ENCODE assay signal across 18 cellular contexts in genomic region chr18:62730926-62731325, GRCh38. TPM values are rescaled to one million over a fixed set of nuclear protein-coding genes. Genes with fewer than 3 reads are reported as not detected.
DNase-seq lines count a peak whose midpoint lies in the region; ATAC-seq, FAIRE-seq and TF ChIP-seq lines count a peak whose summit lies in the region.
"Had no signal": no experiment of that assay in that cellular context is flagged by ENCODE, and none has a peak within 500 bp of the region (broad histone marks: within the 10 kb centered on the region; RNA-seq: fewer than 3 reads in every experiment).

No MANE protein-coding gene starts in this region.

- H3K27me3 Mint-ChIP-seq in MCF 10A (ENCODE audit: insufficient read depth, unreplicated experiment) = no peaks in the 10 kb centered on the region
- H3K27me3 Mint-ChIP-seq: T-cell had no signal

- WGBS in mammary epithelial cell (ENCODE audit: low coverage, missing lambda C conversion rate) = 97% methylated on average over 3 of the region's 3 CpGs
- 47% methylated on average over 3 of the region's 3 CpGs for WGBS in GM12878 (ENCODE audit: insufficient coverage, insufficient replicate concordance, low lambda C conversion rate, missing lambda C conversion rate)

- H2AFZ ChIP-seq in mammary epithelial cell (ENCODE audit: low read depth, low read length) (no peak overlapping the region), GM12878 (ENCODE audit: control insufficient read depth, low read depth, low read length) (no peak overlapping the region)

- no peak overlapping the region for H3K27ac Mint-ChIP-seq in MCF 10A (ENCODE audit: low read depth, unreplicated experiment)
- H3K27ac Mint-ChIP-seq: T-cell had no signal

- POLR2A ChIA-PET in MCF 10A (lab: Yijun Ruan, JAX) (interaction anchor here (1.4 kb wide), 1 partner anchor 35 kb away, joined by 4 read pairs; no protein-coding TSS in a partner anchor), GM12878 (lab: Charles Lee) (no interaction called here)

- in situ Hi-C loops in mammary epithelial cell (cut with MboI; ENCODE audit: low sequenced_read_pairs in 2 of 2) (no loop called here), GM12878 (cut with MboI) (no loop called here)

- no peak for ATAC-seq in GM12878
- ATAC-seq: T-cell had no signal

- no peak for TF ChIP-seq RAD21 in GM12878 (IDR thresholded peaks at IDR 0.05; ENCODE audit: insufficient read depth, low read depth, low read length)

- no peaks in the 10 kb centered on the region for H4K20me1 ChIP-seq in mammary epithelial cell (ENCODE audit: insufficient read depth, low read length)
- H4K20me1 ChIP-seq in GM12878 (ENCODE audit: control insufficient read depth, insufficient read depth) = no peaks in the 10 kb centered on the region

- no peak overlapping the region for H3K4me3 Mint-ChIP-seq in MCF 10A (ENCODE audit: unreplicated experiment)
- H3K4me3 Mint-ChIP-seq: T-cell had no signal

- intact Hi-C loops in MCF 10A (cut with micrococcal nuclease) = no loop called here
- intact Hi-C loops in mammary epithelial cell (cut with micrococcal nuclease) = no loop called here
- intact Hi-C loops in GM12878 (cut with micrococcal nuclease; ENCODE audit: unreplicated experiment) = no loop called here

- RAD21 ChIA-PET in GM12878 (lab: Charles Lee; ENCODE audit: unreplicated experiment) = no interaction called here

- DNase-seq in MCF 10A (ENCODE audit: unreplicated experiment) (peak; percentile 20), mammary epithelial cell (no peak), MV-4-11 (lab: John Stamatoyannopoulos, UW) (peak; percentile 27), GM12878 (ENCODE audit: low read depth, low spot score) (no peak), NCI-H2227 treated with DMSO at 0.1 percent for 48 hours (lab: John Stamatoyannopoulos, UW) (no peak), NCI-H187 (lab: John Stamatoyannopoulos, UW) (no peak), C1 segment of cervical spinal cord (lab: John Stamatoyannopoulos, UW) (no peak), COLO829 (ENCODE audit: low spot score) (no peak)
- DNase-seq: NCI-H1092 treated with DMSO at 0.1 percent for 48 hours, NCI-H1694 treated with DMSO at 0.1 percent for 48 hours, NCI-H446, SHP77, SK-N-SH, T-cell had no signal

- no peaks in the 10 kb centered on the region for H3K4me1 Mint-ChIP-seq in MCF 10A (ENCODE audit: insufficient read depth, unreplicated experiment)
- H3K4me1 Mint-ChIP-seq: T-cell had no signal

- H3K4me2 ChIP-seq in mammary epithelial cell (ENCODE audit: insufficient read depth, low read depth, low read length) = no peak overlapping the region
- no peak overlapping the region for H3K4me2 ChIP-seq in GM12878 (ENCODE audit: control insufficient read depth, insufficient read depth)
- H3K4me2 ChIP-seq: SK-N-SH had no signal

- dilution Hi-C loops in mammary epithelial cell (cut with HindIII; ENCODE audit: low sequenced_read_pairs) = no loop called here

- H3K9me3 ChIP-seq in mammary epithelial cell (replicated peaks; ENCODE audit: insufficient read depth, low read length) (no peaks in the 10 kb centered on the region), GM12878 (replicated peaks; ENCODE audit: control insufficient read depth, insufficient read depth, low read length) (peaks cover 7% of the 10 kb centered on the region; the same call in 2 of the 3 replicates)
- H3K9me3 ChIP-seq: HAP-1 had no signal

- FAIRE-seq in GM12878 (lab: Jason Lieb, UNC) = peak; percentile 69
- FAIRE-seq: HTR-8/SVneo, RCC 7860 had no signal

- TF ChIP-seq EP300 in GM12878 (IDR thresholded peaks at IDR 0.05; ENCODE audit: borderline replicate concordance in 1 of 2, control insufficient read depth in 1 of 2, low read depth in 2 of 2, low read length in 2 of 2) = no peak

- BruUV-seq in MCF 10A (replicated peaks; lab: Mats Ljungman, UMichigan) = no TSS peak
- no TSS peak for BruUV-seq in mammary epithelial cell (replicated peaks; lab: Mats Ljungman, UMichigan)
- BruUV-seq in GM12878 (replicated peaks; lab: Mats Ljungman, UMichigan) = no TSS peak

- SMC1A ChIA-PET in GM12878 (lab: Charles Lee; ENCODE audit: uncharacterized antibody, unreplicated experiment) = interaction anchor here (0.8 kb wide), 1 partner anchor 214 kb away, joined by 3 read pairs; no protein-coding TSS in a partner anchor

- no peak overlapping the region for H3K4me3 ChIP-seq in mammary epithelial cell (replicated peaks in 1 of 3; ENCODE audit: insufficient read depth in 1 of 3, low read depth in 2 of 3, low read length in 3 of 3)
- H3K4me3 ChIP-seq in GM12878 = no peak overlapping the region
- H3K4me3 ChIP-seq: HAP-1 had no signal

- no peaks in the 10 kb centered on the region for H3K36me3 ChIP-seq in mammary epithelial cell (ENCODE audit: insufficient read depth, low read length)
- H3K36me3 ChIP-seq in GM12878 (ENCODE audit: control insufficient read depth in 2 of 2, insufficient read depth in 2 of 2, low read length in 1 of 2) = no peaks in the 10 kb centered on the region
- H3K36me3 ChIP-seq: HAP-1 had no signal

- H3K9ac ChIP-seq in mammary epithelial cell (ENCODE audit: insufficient read depth, low read length) = no peak overlapping the region
- H3K9ac ChIP-seq in GM12878 (ENCODE audit: control insufficient read depth, insufficient read depth, low read length) = no peak overlapping the region
- H3K9ac ChIP-seq: SK-N-SH had no signal

- H3K9me3 Mint-ChIP-seq in MCF 10A (ENCODE audit: unreplicated experiment) = no peaks in the 10 kb centered on the region

- TF ChIP-seq CTCF in MCF 10A (IDR thresholded peaks at IDR 0.05; ENCODE audit: unreplicated experiment) (no peak), mammary epithelial cell (conservative IDR thresholded peaks at IDR 0.05 in 1 of 2, IDR thresholded peaks at IDR 0.05 in 1 of 2; ENCODE audit: extremely low read depth in 1 of 2, insufficient read depth in 1 of 2, low read depth in 1 of 2, low read length in 2 of 2) (no peak), GM12878 (IDR thresholded peaks at IDR 0.05 in 2 of 3, conservative IDR thresholded peaks at IDR 0.05 in 1 of 3; ENCODE audit: control insufficient read depth in 2 of 3, extremely low read depth in 1 of 3, insufficient read depth in 1 of 3, low read depth in 3 of 3, low read length in 3 of 3) (no peak)

- no peak for TF ChIP-seq POLR2A in GM12878 (IDR thresholded peaks at IDR 0.05; ENCODE audit: low read depth, low read length)

- CTCF ChIA-PET in MCF 10A (lab: Yijun Ruan, JAX) (interaction anchor here (0.6 kb wide), 2 partner anchors 9 to 87 kb away, joined by 3 to 4 read pairs; no protein-coding TSS in a partner anchor), mammary epithelial cell (lab: Charles Lee; ENCODE audit: low non-redundant PET) (no interaction called here), GM12878 (lab: Yijun Ruan, JAX) (no interaction called here)

- H3K27ac ChIP-seq in mammary epithelial cell (ENCODE audit: insufficient read depth, low read depth, low read length) (no peak overlapping the region), GM12878 (ENCODE audit: control insufficient read depth, insufficient read depth) (no peak overlapping the region)
- H3K27ac ChIP-seq: C4-2B had no signal

- no peaks in the 10 kb centered on the region for H3K36me3 Mint-ChIP-seq in MCF 10A (ENCODE audit: insufficient read depth, unreplicated experiment)

- H3K27me3 ChIP-seq in mammary epithelial cell (ENCODE audit: insufficient read depth, low read length) (no peaks in the 10 kb centered on the region), GM12878 (replicated peaks in 1 of 2; ENCODE audit: control insufficient read depth in 2 of 2, insufficient read depth in 2 of 2, low read length in 1 of 2) (no peaks in the 10 kb centered on the region)

- H3K4me1 ChIP-seq in mammary epithelial cell (ENCODE audit: insufficient read depth, low read length) = no peaks in the 10 kb centered on the region
- H3K4me1 ChIP-seq in GM12878 (ENCODE audit: control insufficient read depth, insufficient read depth, low read length) = peaks cover 12% of the 10 kb centered on the region
- H3K4me1 ChIP-seq: HAP-1 had no signal

- H3K79me2 ChIP-seq in mammary epithelial cell (ENCODE audit: insufficient read depth, low read length) = peaks cover 75% of the 10 kb centered on the region
- peaks cover 5% of the 10 kb centered on the region for H3K79me2 ChIP-seq in GM12878 (ENCODE audit: control insufficient read depth, insufficient read depth, low read length)

TF ChIP-seq in GM12878, 131 proteins besides CTCF, POLR2A, EP300 and RAD21 (continues in another document):
- TF ChIP-seq NR2C2 (IDR thresholded peaks at IDR 0.05; ENCODE audit: borderline replicate concordance, control insufficient read depth, insufficient read length, low read depth) (no peak), DPF2 (IDR thresholded peaks at IDR 0.05) (no peak), NR2C1 (IDR thresholded peaks at IDR 0.05) (no peak), MYC (IDR thresholded peaks at IDR 0.05; ENCODE audit: insufficient read depth, insufficient read length, insufficient replicate concordance, low read length, severe bottlenecking) (no peak), IKZF1 (conservative IDR thresholded peaks at IDR 0.05) (no peak), MEF2A (IDR thresholded peaks at IDR 0.05; ENCODE audit: insufficient read depth, low read depth, low read length) (no peak)

RNA-seq across cellular contexts. Expression of gene PHLPP1, which starts 15.6 kb away (rescaled TPM):
- 12.4 and 13.1 TPM in 2 replicates for total RNA-seq in MCF 10A (2022)
- total RNA-seq in mammary epithelial cell = 10 to 100 TPM in 1 of 2 donors, 1 to 10 TPM in 1; 9.3 to 14.8 TPM
- polyA plus RNA-seq in mammary epithelial cell = 8.4 TPM
- 36.2 TPM for polyA minus RNA-seq in mammary epithelial cell
- total RNA-seq in GM12878 (2013; cell fraction: nucleolus; rRNA removed) = 15.6 and 19.1 TPM in 2 replicates
- 3.5 and 3.9 TPM in 2 replicates for total RNA-seq in GM12878 (2014; rRNA removed)
- total RNA-seq in GM12878 (2014; rRNA removed; fragmentation: Illumina TruSeq; extraction: Trizol) = 3.0 and 3.4 TPM in 2 replicates
- 4.8 and 7.0 TPM in 2 replicates for total RNA-seq in GM12878 (2021)
- polyA plus RNA-seq in GM12878 (2011; ENCODE audit: low read depth) = 2.5 TPM
- polyA plus RNA-seq in GM12878 (2011; rRNA removed) = 0.35 and 0.58 TPM in 2 replicates
- polyA plus RNA-seq in GM12878 (2011; cell fraction: cytosol; rRNA removed) = 0.38 and 0.66 TPM in 2 replicates
- 0.54 and 0.55 TPM in 2 replicates for polyA plus RNA-seq in GM12878 (2011; cell fraction: nucleus; rRNA removed)
- 4.0 and 4.2 TPM in 2 replicates for polyA plus RNA-seq in GM12878 (2012)
- 4.7 and 6.2 TPM in 2 replicates for polyA plus RNA-seq in GM12878 (2014; fragmentation: Illumina TruSeq; extraction: Trizol)
- polyA plus RNA-seq in GM12878 (2014; fragmentation: Nextera tagmentation; extraction: Ambion mirVana) = under 1 TPM; 0.42 to 0.53 TPM
- polyA plus RNA-seq in GM12878 (2014; rRNA removed) = 1.9 and 3.0 TPM in 2 replicates
- under 1 TPM; 0.42 to 0.82 TPM for polyA plus RNA-seq in GM12878 (2016; fragmentation: Nextera tagmentation; extraction: Ambion mirVana)
- polyA minus RNA-seq in GM12878 (2011; rRNA and poly(A)+ RNA removed) = 1.9 and 2.9 TPM in 2 replicates
- polyA minus RNA-seq in GM12878 (2011; cell fraction: cytosol; rRNA and poly(A)+ RNA removed) = 0.52 and 3.1 TPM in 2 replicates
- polyA minus RNA-seq in GM12878 (2011; cell fraction: nucleus; rRNA and poly(A)+ RNA removed) = 1.8 and 2.5 TPM in 2 replicates

Comparison
In these comparisons a context has a peak if more than half of its experiments do, and no peak if none do; other contexts are left out.
1. DNase-seq: peak in MCF 10A (single experiment) and MV-4-11 (single experiment); none in mammary epithelial cell (single experiment), GM12878 (single experiment), NCI-H2227 treated with DMSO at 0.1 percent for 48 hours (single experiment), NCI-H187 (0 of 2), C1 segment of cervical spinal cord (0 of 14) and COLO829 (single experiment).